Comparison of ENCODE assay signal across 13 cellular contexts in the genomic region with DNA sequence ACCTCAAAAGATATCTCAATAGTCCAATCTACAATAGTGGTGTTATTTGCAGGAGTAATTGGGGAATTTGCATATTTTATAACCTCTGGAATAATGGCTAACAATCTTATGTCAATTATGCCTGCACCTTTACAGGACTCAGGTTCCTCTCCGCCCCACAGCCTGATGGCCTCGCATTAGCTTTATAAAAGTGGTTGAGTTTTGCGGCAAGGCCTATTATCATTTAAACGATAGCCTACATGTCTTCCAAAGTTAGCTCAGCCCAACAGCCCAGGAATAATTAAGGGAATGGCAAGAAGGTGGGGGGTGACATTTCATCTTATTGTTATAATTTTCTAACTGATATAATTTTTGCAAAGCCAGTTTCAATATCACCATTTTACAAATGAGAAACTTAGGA.
A peak's percentile ranks its signal among the peaks of the same experiment; 100 is the strongest.
DNase-seq lines count a peak whose midpoint lies in the region; ATAC-seq and TF ChIP-seq lines count a peak whose summit lies in the region.
"Had no signal": no experiment of that assay in that cellular context is flagged by ENCODE, and none has a peak within 500 bp of the region (broad histone marks: within the 10 kb centered on the region; RNA-seq: fewer than 3 reads in every experiment).

No MANE protein-coding gene starts in this region.

- peaks cover 2% of the 10 kb centered on the region for H3K27me3 Mint-ChIP-seq in GM23338 (ENCODE audit: insufficient read depth, low read depth, poor library complexity)
- no peaks in the 10 kb centered on the region for H3K27me3 Mint-ChIP-seq in endodermal cell (ENCODE audit: insufficient read depth)

- H3K4me1 ChIP-seq in GM23338 (ENCODE audit: insufficient read depth): peaks cover 9% of the 10 kb centered on the region; the same call in 1 of the 2 replicates
- peaks cover 17% of the 10 kb centered on the region for H3K4me1 ChIP-seq in HUES6 (ENCODE audit: control insufficient read depth, insufficient read depth, low read length)
- H3K4me1 ChIP-seq in endodermal cell (ENCODE audit: control insufficient read depth, insufficient read depth, low read length): peaks cover 5% of the 10 kb centered on the region
- peaks cover 14% of the 10 kb centered on the region; the same call in 1 of the 2 replicates for H3K4me1 ChIP-seq in iPS-20b (ENCODE audit: insufficient read depth, low read length)
- H3K4me1 ChIP-seq: BLaER1 treated with 17β-estradiol and CSF1 and Interleukin-3, amounts not matched to agents 10 nM and 100 nM had no signal

- H3K4me1 Mint-ChIP-seq in GM23338 (peaks cover 25% of the 10 kb centered on the region), endodermal cell (peaks cover 45% of the 10 kb centered on the region)
- H3K4me1 Mint-ChIP-seq: CD4-positive, CD25-positive, alpha-beta regulatory T cell had no signal

- WGBS in endodermal cell (ENCODE audit: insufficient coverage in 1 of 2, insufficient read length in 1 of 2), 2 experiments: 18 to 46% methylated on average over 2 to 4 of the region's 4 CpGs

- H3K27ac Mint-ChIP-seq in GM23338 (peak overlapping the region; percentile 98), endodermal cell (peak overlapping the region; percentile 97)
- H3K27ac Mint-ChIP-seq: CD4-positive, CD25-positive, alpha-beta regulatory T cell; HFFc6 had no signal

- H3K9me2 ChIP-seq in GM23338 (ENCODE audit: insufficient read depth): peaks cover 18% of the 10 kb centered on the region

- H3K4me2 ChIP-seq in GM23338: peak overlapping the region; percentile 8
- H3K4me2 ChIP-seq: BLaER1 treated with 17β-estradiol and CSF1 and Interleukin-3, amounts not matched to agents 10 nM and 100 nM had no signal

- 0 out of 2 replicates have a peak, but pooled peaks cover 5% of the 10 kb centered on the region for H3K36me3 ChIP-seq in GM23338 (ENCODE audit: insufficient read depth)
- no peaks in the 10 kb centered on the region for H3K36me3 ChIP-seq in HUES6 (ENCODE audit: control insufficient read depth, insufficient read depth, low read length)
- no peaks in the 10 kb centered on the region for H3K36me3 ChIP-seq in endodermal cell (ENCODE audit: control insufficient read depth, insufficient read depth, low read length)
- no peaks in the 10 kb centered on the region for H3K36me3 ChIP-seq in iPS-20b (ENCODE audit: insufficient read depth, low read depth, low read length)
- H3K36me3 ChIP-seq: BLaER1 treated with 17β-estradiol and CSF1 and Interleukin-3, amounts not matched to agents 10 nM and 100 nM had no signal

- H3F3A ChIP-seq in GM23338 (replicated peaks; ENCODE audit: low read depth): peaks cover 10% of the 10 kb centered on the region; the same call in 1 of the 2 replicates

- intact Hi-C loops in left cardiac atrium (cut with DNase I): no loop called here

- no peaks in the 10 kb centered on the region for H3K27me3 ChIP-seq in GM23338 (ENCODE audit: insufficient read depth)
- H3K27me3 ChIP-seq in HUES6 (ENCODE audit: control insufficient read depth, insufficient read depth, low read length): no peaks in the 10 kb centered on the region
- H3K27me3 ChIP-seq in endodermal cell (ENCODE audit: control insufficient read depth, insufficient read depth, low read length, poor library complexity, severe bottlenecking): no peaks in the 10 kb centered on the region
- H3K27me3 ChIP-seq in iPS-20b (ENCODE audit: insufficient read depth, low read length): no peaks in the 10 kb centered on the region
- H3K27me3 ChIP-seq: BLaER1 treated with 17β-estradiol and CSF1 and Interleukin-3, amounts not matched to agents 10 nM and 100 nM had no signal

- DNase-seq in GM23338 (ENCODE audit: low spot score): peak; percentile 71
- DNase-seq in endodermal cell: peak; percentile 60
- DNase-seq in activated CD4-positive, alpha-beta T cell treated with anti-CD3 and anti-CD28 coated beads for 48 hours: no peak
- no peak for DNase-seq in left cardiac atrium
- DNase-seq in NCI-H82 treated with DMSO at 0.1 percent for 48 hours (lab: John Stamatoyannopoulos, UW; ENCODE audit: unreplicated experiment): no peak
- DNase-seq: ACHN; CD4-positive, CD25-positive, alpha-beta regulatory T cell; HCEC 1CT; HFFc6 had no signal

- H3K4me3 ChIP-seq in GM23338 (no peak overlapping the region), HUES6 (ENCODE audit: low read depth, low read length) (peak overlapping the region; percentile 4; the same call in 1 of the 2 replicates), endodermal cell (ENCODE audit: low read length) (no peak overlapping the region), iPS-20b (ENCODE audit: low read length) (peak overlapping the region; percentile 28; the same call in 1 of the 2 replicates)
- H3K4me3 ChIP-seq: BLaER1 treated with 17β-estradiol and CSF1 and Interleukin-3, amounts not matched to agents 10 nM and 100 nM had no signal

- peaks cover 3% of the 10 kb centered on the region; the same call in 1 of the 2 replicates for H3K9me3 ChIP-seq in HUES6 (ENCODE audit: control insufficient read depth, insufficient read depth, low read depth, low read length)
- H3K9me3 ChIP-seq in endodermal cell (ENCODE audit: control insufficient read depth, low read length): peaks cover 7% of the 10 kb centered on the region
- no peaks in the 10 kb centered on the region; the same call in 1 of the 2 replicates for H3K9me3 ChIP-seq in iPS-20b (ENCODE audit: insufficient read depth, low read depth, low read length)
- H3K9me3 ChIP-seq: BLaER1 treated with 17β-estradiol and CSF1 and Interleukin-3, amounts not matched to agents 10 nM and 100 nM had no signal

- H4K20me1 ChIP-seq in GM23338 (replicated peaks; ENCODE audit: insufficient read depth): no peaks in the 10 kb centered on the region
- H4K20me1 ChIP-seq: BLaER1 treated with 17β-estradiol and CSF1 and Interleukin-3, amounts not matched to agents 10 nM and 100 nM had no signal

- H3K27ac ChIP-seq in GM23338 (ENCODE audit: low read depth) (peak overlapping the region; percentile 99), HUES6 (ENCODE audit: low read depth, low read length) (peak overlapping the region; percentile 97), endodermal cell (ENCODE audit: low read depth, low read length) (no peak overlapping the region), iPS-20b (ENCODE audit: low read length) (peak overlapping the region; percentile 4)
- H3K27ac ChIP-seq: BLaER1 treated with 17β-estradiol and CSF1 and Interleukin-3, amounts not matched to agents 10 nM and 100 nM had no signal

- H3K9me3 Mint-ChIP-seq in GM23338 (peaks cover 18% of the 10 kb centered on the region), endodermal cell (peaks cover 23% of the 10 kb centered on the region)
- H3K9me3 Mint-ChIP-seq: HFFc6 had no signal

- no peak for TF ChIP-seq CTCF in GM23338 (conservative IDR thresholded peaks at IDR 0.05; ENCODE audit: low read depth in 2 of 2)
- TF ChIP-seq CTCF in endodermal cell (conservative IDR thresholded peaks at IDR 0.05): no peak

- H3K4me3 Mint-ChIP-seq in GM23338 (peak overlapping the region; percentile 12; the same call in 1 of the 3 replicates), endodermal cell (no peak overlapping the region)
- H3K4me3 Mint-ChIP-seq: CD4-positive, CD25-positive, alpha-beta regulatory T cell; HFFc6 had no signal

- H3K9ac ChIP-seq in HUES6 (ENCODE audit: low read length) (peak overlapping the region; percentile 68), endodermal cell (ENCODE audit: extremely low read depth, low read length, poor library complexity, severe bottlenecking) (no peak overlapping the region), iPS-20b (ENCODE audit: low read depth, low read length) (peak overlapping the region; percentile 66; the same call in 1 of the 2 replicates)
- H3K9ac ChIP-seq: BLaER1 treated with 17β-estradiol and CSF1 and Interleukin-3, amounts not matched to agents 10 nM and 100 nM had no signal

- peak; percentile 98 for ATAC-seq in GM23338
- ATAC-seq in left cardiac atrium: no peak
- ATAC-seq in GM21576 (IDR thresholded peaks at IDR 0.05; ENCODE audit: unreplicated experiment): no peak

- H2AFZ ChIP-seq in GM23338: no peak overlapping the region

- H3K36me3 Mint-ChIP-seq in GM23338 (ENCODE audit: low read depth) (peaks cover 31% of the 10 kb centered on the region), endodermal cell (ENCODE audit: low read depth) (peaks cover 15% of the 10 kb centered on the region)
- H3K36me3 Mint-ChIP-seq: CD4-positive, CD25-positive, alpha-beta regulatory T cell had no signal

- no peaks in the 10 kb centered on the region for H3K79me2 ChIP-seq in GM23338 (replicated peaks; ENCODE audit: insufficient read depth)

TF ChIP-seq in GM23338, 12 proteins besides CTCF, POLR2A, EP300 and RAD21 (continues in another document):
- TF ChIP-seq CREB1 (CRISPR knock-in tag; IDR thresholded peaks at IDR 0.05; ENCODE audit: low read depth) (no peak; the same call in 1 of the 2 replicates), ZNF114 (CRISPR knock-in tag; IDR thresholded peaks at IDR 0.05) (0 out of 2 replicates have a peak, but pooled peaks have one; percentile 33), NANOG (IDR thresholded peaks at IDR 0.05; ENCODE audit: borderline replicate concordance) (peak; percentile 96)

Comparison
In these comparisons a context has a peak if more than half of its experiments do, and no peak if none do; other contexts are left out.
1. DNase-seq: peak in GM23338 (single experiment) and endodermal cell (single experiment); none in activated CD4-positive, alpha-beta T cell treated with anti-CD3 and anti-CD28 coated beads for 48 hours (single experiment), left cardiac atrium (single experiment) and NCI-H82 treated with DMSO at 0.1 percent for 48 hours (single experiment).
2. H3K4me3 ChIP-seq: peak in HUES6 (single experiment) and iPS-20b (single experiment); none in GM23338 (single experiment) and endodermal cell (single experiment).